8 cellular contexts compared by ENCODE assay signal in the genomic region with DNA sequence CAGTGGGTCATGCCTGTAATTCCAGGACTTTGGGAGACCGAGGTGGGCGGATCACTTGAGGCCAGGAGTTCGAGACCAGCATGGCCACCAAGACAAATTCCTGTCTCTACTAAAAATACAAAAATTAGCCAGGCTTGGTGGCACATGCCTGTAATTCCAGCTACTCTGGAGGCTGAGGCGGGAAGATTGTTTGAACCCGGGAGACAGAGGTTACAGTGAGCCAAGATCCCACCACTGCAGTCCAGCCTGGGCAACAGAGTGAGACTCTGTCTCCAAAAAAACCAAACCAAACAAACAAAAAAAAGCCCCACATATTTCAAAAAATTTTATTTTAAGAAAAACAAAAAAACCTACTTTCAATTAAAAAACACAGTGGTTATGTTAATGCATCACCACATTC. TPM values are rescaled to one million over a fixed set of nuclear protein-coding genes. Genes with fewer than 3 reads are reported as not detected.
DNase-seq lines count a peak whose midpoint lies in the region; ATAC-seq and TF ChIP-seq lines count a peak whose summit lies in the region.
"Not testable (repeated sequence)": the region's sequence is repeated elsewhere in the genome, so short reads cannot be mapped to it uniquely, and the experiment has no call there.

No MANE protein-coding gene starts in this region.

- not testable (repeated sequence) for BruUV-seq in Calu3 (replicated peaks; lab: Mats Ljungman, UMichigan)

- H3K4me3 Mint-ChIP-seq in Calu3 (ENCODE audit: low read depth, unreplicated experiment), result peak overlapping the region; percentile 99
- H3K4me3 Mint-ChIP-seq in T-helper 2 cell treated with Interferon-gamma antibody and Interleukin-4, amounts not matched to agents 5 μg/mL and 100 μg/mL, for 36 hours, result peak overlapping the region; percentile 96
- H3K4me3 Mint-ChIP-seq in activated naive CD8-positive, alpha-beta T cell treated with anti-CD3 and anti-CD28 coated beads, Interleukin-2, amount 10 ng/mL, durations not matched to agents 7 days and 5 days, result peak overlapping the region; percentile 93
- H3K4me3 Mint-ChIP-seq in neural crest cell, result peak overlapping the region; percentile 99

- H3K9ac ChIP-seq in endocrine pancreas (ENCODE audit: control insufficient read depth, insufficient read depth, low read length), result not testable (repeated sequence)
- H3K9ac ChIP-seq in iPS-18a (ENCODE audit: low read length), result peak overlapping the region; percentile 96

- POLR2A ChIA-PET in activated naive CD8-positive, alpha-beta T cell treated with anti-CD3 and anti-CD28 coated beads, Interleukin-2, amount 10 ng/mL, durations not matched to agents 7 days and 5 days (lab: Charles Lee), result interaction anchor here (2.1 kb wide), 1 partner anchor 328 kb away, joined by 15 read pairs; a partner anchor contains a TSS

- H3K27ac ChIP-seq in iPS-18a (ENCODE audit: low read length); suprapubic skin: not testable (repeated sequence)

- not testable (repeated sequence) for ATAC-seq in activated naive CD8-positive, alpha-beta T cell treated with anti-CD3 and anti-CD28 coated beads, Interleukin-2, amount 10 ng/mL, durations not matched to agents 7 days and 5 days (ENCODE audit: low read depth)

- peaks cover 20% of the 10 kb centered on the region for H3K4me1 Mint-ChIP-seq in Calu3 (ENCODE audit: low read depth, unreplicated experiment)
- peaks cover 29% of the 10 kb centered on the region for H3K4me1 Mint-ChIP-seq in T-helper 2 cell treated with Interferon-gamma antibody and Interleukin-4, amounts not matched to agents 5 μg/mL and 100 μg/mL, for 36 hours (ENCODE audit: low read depth)
- peaks cover 25% of the 10 kb centered on the region for H3K4me1 Mint-ChIP-seq in activated naive CD8-positive, alpha-beta T cell treated with anti-CD3 and anti-CD28 coated beads, Interleukin-2, amount 10 ng/mL, durations not matched to agents 7 days and 5 days
- peaks cover 46% of the 10 kb centered on the region for H3K4me1 Mint-ChIP-seq in neural crest cell

- intact Hi-C loops in Calu3 (cut with micrococcal nuclease; ENCODE audit: unreplicated experiment), result not testable (repeated sequence)

- H3K4me1 ChIP-seq in endocrine pancreas (ENCODE audit: control insufficient read depth, insufficient read depth, low read length); iPS-18a (ENCODE audit: control insufficient read depth, low read depth, low read length): not testable (repeated sequence)
- peaks cover 21% of the 10 kb centered on the region for H3K4me1 ChIP-seq in suprapubic skin

- H3K36me3 Mint-ChIP-seq in Calu3 (ENCODE audit: insufficient read depth, unreplicated experiment), result peaks cover 38% of the 10 kb centered on the region
- peaks cover 12% of the 10 kb centered on the region for H3K36me3 Mint-ChIP-seq in T-helper 2 cell treated with Interferon-gamma antibody and Interleukin-4, amounts not matched to agents 5 μg/mL and 100 μg/mL, for 36 hours (ENCODE audit: low read depth)
- peaks cover 11% of the 10 kb centered on the region for H3K36me3 Mint-ChIP-seq in activated naive CD8-positive, alpha-beta T cell treated with anti-CD3 and anti-CD28 coated beads, Interleukin-2, amount 10 ng/mL, durations not matched to agents 7 days and 5 days
- H3K36me3 Mint-ChIP-seq in neural crest cell (ENCODE audit: low read depth), result peaks cover 10% of the 10 kb centered on the region

- H3K27ac Mint-ChIP-seq in Calu3 (ENCODE audit: unreplicated experiment), result peak overlapping the region; percentile 20
- not testable (repeated sequence) for H3K27ac Mint-ChIP-seq in T-helper 2 cell treated with Interferon-gamma antibody and Interleukin-4, amounts not matched to agents 5 μg/mL and 100 μg/mL, for 36 hours; activated naive CD8-positive, alpha-beta T cell treated with anti-CD3 and anti-CD28 coated beads, Interleukin-2, amount 10 ng/mL, durations not matched to agents 7 days and 5 days; neural crest cell (ENCODE audit: unreplicated experiment)

- TF ChIP-seq CTCF in Calu3 (IDR thresholded peaks at IDR 0.05; ENCODE audit: unreplicated experiment); neural crest cell (conservative IDR thresholded peaks at IDR 0.05); suprapubic skin (IDR thresholded peaks at IDR 0.05): not testable (repeated sequence)

- H3K4me3 ChIP-seq in Jurkat, Clone E6-1 (ENCODE audit: low read length), result peak overlapping the region; percentile 81
- peak overlapping the region; percentile 77 for H3K4me3 ChIP-seq in endocrine pancreas (ENCODE audit: control insufficient read depth, insufficient read depth, low read length)
- peak overlapping the region; percentile 98 for H3K4me3 ChIP-seq in iPS-18a (ENCODE audit: low read length)
- peak overlapping the region; percentile 61 for H3K4me3 ChIP-seq in suprapubic skin

- H3K9me3 Mint-ChIP-seq in Calu3 (ENCODE audit: low read depth, unreplicated experiment); T-helper 2 cell treated with Interferon-gamma antibody and Interleukin-4, amounts not matched to agents 5 μg/mL and 100 μg/mL, for 36 hours; activated naive CD8-positive, alpha-beta T cell treated with anti-CD3 and anti-CD28 coated beads, Interleukin-2, amount 10 ng/mL, durations not matched to agents 7 days and 5 days; neural crest cell: not testable (repeated sequence)

- not testable (repeated sequence) for H3K27me3 ChIP-seq in endocrine pancreas (ENCODE audit: control insufficient read depth, insufficient read depth, low read length); iPS-18a (ENCODE audit: control insufficient read depth, insufficient read depth, low read length); suprapubic skin

- not testable (repeated sequence) for H3K27me3 Mint-ChIP-seq in Calu3 (ENCODE audit: unreplicated experiment); T-helper 2 cell treated with Interferon-gamma antibody and Interleukin-4, amounts not matched to agents 5 μg/mL and 100 μg/mL, for 36 hours (ENCODE audit: low read depth); activated naive CD8-positive, alpha-beta T cell treated with anti-CD3 and anti-CD28 coated beads, Interleukin-2, amount 10 ng/mL, durations not matched to agents 7 days and 5 days; neural crest cell (ENCODE audit: low read depth)

- 88% methylated on average over 5 of the region's 5 CpGs for WGBS in suprapubic skin

- not testable (repeated sequence) for TF ChIP-seq POLR2A in suprapubic skin (IDR thresholded peaks at IDR 0.05)

- DNase-seq in Calu3; Jurkat, Clone E6-1 (ENCODE audit: low read depth, low spot score); T-helper 2 cell treated with Interferon-gamma antibody and Interleukin-4, amounts not matched to agents 5 μg/mL and 100 μg/mL, for 36 hours (ENCODE audit: low spot score); activated naive CD8-positive, alpha-beta T cell treated with anti-CD3 and anti-CD28 coated beads, Interleukin-2, amount 10 ng/mL, durations not matched to agents 7 days and 5 days; neural crest cell (ENCODE audit: low read depth, low spot score); suprapubic skin (ENCODE audit: low spot score in 2 of 2): not testable (repeated sequence)

- H3K9me3 ChIP-seq in endocrine pancreas (ENCODE audit: control insufficient read depth, low read length); iPS-18a (ENCODE audit: control insufficient read depth, low read depth, low read length); suprapubic skin: not testable (repeated sequence)

- TF ChIP-seq EP300 in suprapubic skin (IDR thresholded peaks at IDR 0.05), result not testable (repeated sequence)

- CTCF ChIA-PET in Calu3 (lab: Charles Lee), result interaction anchor here (0.5 to 2.0 kb wide), 2 partner anchors 107 to 1932 kb away, joined by 6 to 7 read pairs; no protein-coding TSS in a partner anchor

- H3K36me3 ChIP-seq in endocrine pancreas (ENCODE audit: control insufficient read depth, insufficient read depth, low read length); suprapubic skin: not testable (repeated sequence)
- H3K36me3 ChIP-seq in iPS-18a (ENCODE audit: control insufficient read depth, low read depth, low read length), result peaks cover 18% of the 10 kb centered on the region

RNA-seq across cellular contexts. Expression of a gene that starts 1.2 kb away (rescaled TPM):
- 101 and 105 TPM in 2 replicates for total RNA-seq in Calu3 (2022)
- 142 TPM for polyA plus RNA-seq in Jurkat, Clone E6-1 (2012; ENCODE audit: insufficient read depth, insufficient read length)
- 10 to 100 TPM; 35.1 to 42.3 TPM for total RNA-seq in activated naive CD8-positive, alpha-beta T cell treated with anti-CD3 and anti-CD28 coated beads, Interleukin-2, amount 10 ng/mL, durations not matched to agents 7 days and 5 days
- total RNA-seq in neural crest cell, result 69.8 and 71.1 TPM in 2 replicates
- 10 to 100 TPM; 18.2 to 30.2 (median 26.2) TPM for total RNA-seq in suprapubic skin

RNA-seq across cellular contexts. Expression of a gene that starts 1.8 kb away (rescaled TPM):
- total RNA-seq in Calu3 (2022) (4.6 and 5.8 TPM in 2 replicates), neural crest cell (6.8 and 7.8 TPM in 2 replicates), suprapubic skin (10 to 100 TPM in 2 of 4 donors, 1 to 10 TPM in 2; 6.7 to 20.6 (median 11.1) TPM)
- polyA plus RNA-seq in Jurkat, Clone E6-1 (2012; ENCODE audit: insufficient read depth, insufficient read length), result 11.3 TPM
- total RNA-seq in activated naive CD8-positive, alpha-beta T cell treated with anti-CD3 and anti-CD28 coated beads, Interleukin-2, amount 10 ng/mL, durations not matched to agents 7 days and 5 days, result 10 to 100 TPM; 14.6 to 16.9 TPM

RNA-seq across cellular contexts. Expression of a gene that starts 38.7 kb away (rescaled TPM):
- total RNA-seq in Calu3 (2022) (1.2 and 1.3 TPM in 2 replicates), neural crest cell (12.9 and 15.1 TPM in 2 replicates), suprapubic skin (1 to 10 TPM in 3 of 4 donors, under 1 TPM in 1; 0.85 to 4.2 (median 1.2) TPM)
- polyA plus RNA-seq in Jurkat, Clone E6-1 (2012; ENCODE audit: insufficient read depth, insufficient read length), result 5.9 TPM
- total RNA-seq in activated naive CD8-positive, alpha-beta T cell treated with anti-CD3 and anti-CD28 coated beads, Interleukin-2, amount 10 ng/mL, durations not matched to agents 7 days and 5 days, result 1 to 10 TPM; 4.5 to 5.8 TPM
